In genomic region chr1:203652718-203653461, GRCh38 we compare ENCODE assay signal across 10 cellular contexts. TPM values are rescaled to one million over a fixed set of nuclear protein-coding genes. Genes with fewer than 3 reads are reported as not detected.
DNase-seq lines count a peak whose midpoint lies in the region; ATAC-seq and TF ChIP-seq lines count a peak whose summit lies in the region.
"Had no signal": no experiment of that assay in that cellular context is flagged by ENCODE, and none has a peak within 500 bp of the region (broad histone marks: within the 10 kb centered on the region; RNA-seq: fewer than 3 reads in every experiment).

No MANE protein-coding gene starts in this region.

- no peaks in the 10 kb centered on the region for H3K9me3 ChIP-seq in CD4-positive, alpha-beta T cell (ENCODE audit: control insufficient read depth, low read length)

- ATAC-seq in CD4-positive, alpha-beta T cell (ENCODE audit: poor library complexity), result peak; percentile 58
- ATAC-seq in HG02885 (IDR thresholded peaks at IDR 0.05; ENCODE audit: poor library complexity, unreplicated experiment), result peak; percentile 48
- peak; percentile 34 for ATAC-seq in activated naive CD8-positive, alpha-beta T cell treated with anti-CD3 and anti-CD28 coated beads, Interleukin-2, amount 50 U/mL, for 24 hours
- peak; percentile 80 to 82 for ATAC-seq in natural killer cell treated with Interleukin-12 subunit alpha and Interleukin-12 subunit beta and Interleukin-15 and Interleukin-18, amount 100 ng/mL, for 72 hours
- no peak for ATAC-seq in HG03521 (IDR thresholded peaks at IDR 0.05; ENCODE audit: unreplicated experiment)
- ATAC-seq in GM21515 (IDR thresholded peaks at IDR 0.05; ENCODE audit: unreplicated experiment), result no peak
- ATAC-seq in HG03457 (IDR thresholded peaks at IDR 0.05; ENCODE audit: unreplicated experiment), result no peak

- peak overlapping the region; percentile 50 for H3K4me3 Mint-ChIP-seq in CD4-positive, alpha-beta T cell
- peak overlapping the region; percentile 48 for H3K4me3 Mint-ChIP-seq in activated naive CD8-positive, alpha-beta T cell treated with anti-CD3 and anti-CD28 coated beads, Interleukin-2, amount 50 U/mL, for 24 hours
- H3K4me3 Mint-ChIP-seq in natural killer cell treated with Interleukin-12 subunit alpha and Interleukin-12 subunit beta and Interleukin-15 and Interleukin-18, amount 100 ng/mL, for 72 hours, result peak overlapping the region; percentile 79

- peaks cover 83% of the 10 kb centered on the region for H3K4me1 Mint-ChIP-seq in CD4-positive, alpha-beta T cell (ENCODE audit: low read depth)
- H3K4me1 Mint-ChIP-seq in activated naive CD8-positive, alpha-beta T cell treated with anti-CD3 and anti-CD28 coated beads, Interleukin-2, amount 50 U/mL, for 24 hours, result peaks cover 89% of the 10 kb centered on the region
- H3K4me1 Mint-ChIP-seq in natural killer cell treated with Interleukin-12 subunit alpha and Interleukin-12 subunit beta and Interleukin-15 and Interleukin-18, amount 100 ng/mL, for 72 hours (ENCODE audit: low read depth in 2 of 2), result peaks cover 68 to 85% of the 10 kb centered on the region in 2 donors

- H3K27ac Mint-ChIP-seq in CD4-positive, alpha-beta T cell, result peak overlapping the region; percentile 91
- H3K27ac Mint-ChIP-seq in activated naive CD8-positive, alpha-beta T cell treated with anti-CD3 and anti-CD28 coated beads, Interleukin-2, amount 50 U/mL, for 24 hours, result peak overlapping the region; percentile 99
- H3K27ac Mint-ChIP-seq in natural killer cell treated with Interleukin-12 subunit alpha and Interleukin-12 subunit beta and Interleukin-15 and Interleukin-18, amount 100 ng/mL, for 72 hours, result peak overlapping the region; percentile 93 to 98

- peak in 1 of 10 experiments; percentile 23 for DNase-seq in CD4-positive, alpha-beta T cell
- no peak for DNase-seq in activated naive CD8-positive, alpha-beta T cell treated with anti-CD3 and anti-CD28 coated beads, Interleukin-2, amount 50 U/mL, for 24 hours
- DNase-seq in natural killer cell treated with Interleukin-12 subunit alpha and Interleukin-12 subunit beta and Interleukin-15 and Interleukin-18, amount 100 ng/mL, for 72 hours (ENCODE audit: low spot score), result peak; percentile 60
- no peak for DNase-seq in D341Med (ENCODE audit: low spot score)
- DNase-seq: foreskin melanocyte, NCI-H2227 treated with DMSO at 0.1 percent for 48 hours had no signal

- TF ChIP-seq CTCF in CD4-positive, alpha-beta T cell (IDR thresholded peaks at IDR 0.05), result no peak

- intact Hi-C loops in CD4-positive, alpha-beta T cell (cut with DNase I, micrococcal nuclease), result loop anchor here in 1 of 2 experiments (1.0 to 5.0 kb wide), 3 partner anchors 21 to 34 kb away; partner anchors contain the start of gene ATP2B4

- H3K27me3 ChIP-seq in CD4-positive, alpha-beta T cell (ENCODE audit: control insufficient read depth, insufficient read depth, low read length), result no peaks in the 10 kb centered on the region

- H3K27ac ChIP-seq in CD4-positive, alpha-beta T cell (ENCODE audit: low read depth, low read length), result peak overlapping the region; percentile 70

- H3K9me3 Mint-ChIP-seq in CD4-positive, alpha-beta T cell, result no peaks in the 10 kb centered on the region
- no peaks in the 10 kb centered on the region for H3K9me3 Mint-ChIP-seq in activated naive CD8-positive, alpha-beta T cell treated with anti-CD3 and anti-CD28 coated beads, Interleukin-2, amount 50 U/mL, for 24 hours
- no peaks in the 10 kb centered on the region for H3K9me3 Mint-ChIP-seq in natural killer cell treated with Interleukin-12 subunit alpha and Interleukin-12 subunit beta and Interleukin-15 and Interleukin-18, amount 100 ng/mL, for 72 hours

- H3K27me3 Mint-ChIP-seq in CD4-positive, alpha-beta T cell, result no peaks in the 10 kb centered on the region
- peaks cover 2% of the 10 kb centered on the region for H3K27me3 Mint-ChIP-seq in activated naive CD8-positive, alpha-beta T cell treated with anti-CD3 and anti-CD28 coated beads, Interleukin-2, amount 50 U/mL, for 24 hours
- H3K27me3 Mint-ChIP-seq in natural killer cell treated with Interleukin-12 subunit alpha and Interleukin-12 subunit beta and Interleukin-15 and Interleukin-18, amount 100 ng/mL, for 72 hours, result no peaks in the 10 kb centered on the region

- POLR2A ChIA-PET in CD4-positive, alpha-beta T cell (lab: Charles Lee), result interaction anchor here (0.7 to 4.1 kb wide), 21 partner anchors 9 to 363 kb away, joined by 3 to 45 read pairs (median 6); partner anchors contain the start of genes ATP2B4, BTG2 and LAX1

- H3K36me3 Mint-ChIP-seq in CD4-positive, alpha-beta T cell (ENCODE audit: low read depth), result no peaks in the 10 kb centered on the region
- H3K36me3 Mint-ChIP-seq in activated naive CD8-positive, alpha-beta T cell treated with anti-CD3 and anti-CD28 coated beads, Interleukin-2, amount 50 U/mL, for 24 hours (ENCODE audit: low read depth), result no peaks in the 10 kb centered on the region
- no peaks in the 10 kb centered on the region for H3K36me3 Mint-ChIP-seq in natural killer cell treated with Interleukin-12 subunit alpha and Interleukin-12 subunit beta and Interleukin-15 and Interleukin-18, amount 100 ng/mL, for 72 hours

- CTCF ChIA-PET in CD4-positive, alpha-beta T cell (lab: Charles Lee), result interaction anchor here (0.7 to 3.4 kb wide), 8 partner anchors 9 to 312 kb away, joined by 3 to 19 read pairs (median 6); partner anchors contain the start of gene ATP2B4

RNA-seq across cellular contexts. Expression of gene ATP2B4, which starts 26.3 kb away (rescaled TPM):
- total RNA-seq in CD4-positive, alpha-beta T cell, result 10 to 100 TPM; 23.6 to 23.7 TPM
- total RNA-seq in natural killer cell treated with Interleukin-12 subunit alpha and Interleukin-12 subunit beta and Interleukin-15 and Interleukin-18, amount 100 ng/mL, for 72 hours, result 100 to 1,000 TPM; 158 to 191 TPM

Comparison
In these comparisons a context has a peak if more than half of its experiments do, and no peak if none do; other contexts are left out.
1. ATAC-seq: peak in CD4-positive, alpha-beta T cell (single experiment), HG02885 (single experiment), activated naive CD8-positive, alpha-beta T cell treated with anti-CD3 and anti-CD28 coated beads, Interleukin-2, amount 50 U/mL, for 24 hours (single experiment) and natural killer cell treated with Interleukin-12 subunit alpha and Interleukin-12 subunit beta and Interleukin-15 and Interleukin-18, amount 100 ng/mL, for 72 hours (2 of 2); none in HG03521 (single experiment), GM21515 (single experiment) and HG03457 (single experiment).
2. RNA of gene ATP2B4, which starts 26.3 kb away (total RNA-seq): 158 to 191 TPM in natural killer cell treated with Interleukin-12 subunit alpha and Interleukin-12 subunit beta and Interleukin-15 and Interleukin-18, amount 100 ng/mL, for 72 hours; 23.6 to 23.7 TPM in CD4-positive, alpha-beta T cell; every median in the first group is over 4 times any median in the second.
3. Peak in every context shown above with its lines, with median percentiles within 50 percentile points of each other: H3K27ac Mint-ChIP-seq and H3K4me3 Mint-ChIP-seq.